Comparison of ENCODE assay signal across 19 cellular contexts in genomic region chr1:168300626-168301025, GRCh38. TPM values are rescaled to one million over a fixed set of nuclear protein-coding genes. Genes with fewer than 3 reads are reported as not detected.
A peak's percentile ranks its signal among the peaks of the same experiment; 100 is the strongest.
DNase-seq lines count a peak whose midpoint lies in the region; ATAC-seq, FAIRE-seq and TF ChIP-seq lines count a peak whose summit lies in the region.
"Had no signal": no experiment of that assay in that cellular context is flagged by ENCODE, and none has a peak within 500 bp of the region (broad histone marks: within the 10 kb centered on the region; RNA-seq: fewer than 3 reads in every experiment).

No MANE protein-coding gene starts in this region.

- TF ChIP-seq CTCF in A549 (IDR thresholded peaks at IDR 0.05) (no peak), mesothelial cell of epicardium (IDR thresholded peaks at IDR 0.05; ENCODE audit: unreplicated experiment) (no peak), colonic mucosa (IDR thresholded peaks at IDR 0.05) (no peak)

- no peak for FAIRE-seq in A549 (lab: Jason Lieb, UNC)
- FAIRE-seq: G401.6 had no signal

- TF ChIP-seq POLR2A in A549 (IDR thresholded peaks at IDR 0.05; ENCODE audit: low read length) = no peak

- no peaks in the 10 kb centered on the region for H3K36me3 Mint-ChIP-seq in mesothelial cell of epicardium
- no peaks in the 10 kb centered on the region for H3K36me3 Mint-ChIP-seq in activated naive CD4-positive, alpha-beta T cell treated with anti-CD3 and anti-CD28 coated beads, Interleukin-2, amount 10 ng/mL, durations not matched to agents 7 days and 5 days

- no peaks in the 10 kb centered on the region for H3K9me2 ChIP-seq in GM23248 (ENCODE audit: insufficient read depth)

- H3F3A ChIP-seq in GM23248 (ENCODE audit: insufficient read depth) = peaks cover 18% of the 10 kb centered on the region

- TF ChIP-seq RAD21 in A549 (conservative IDR thresholded peaks at IDR 0.05 in 1 of 2, IDR thresholded peaks at IDR 0.05 in 1 of 2) = no peak

- POLR2A ChIA-PET in A549 (lab: Yijun Ruan, JAX) = no interaction called here

- H3K36me3 ChIP-seq in GM23248 (ENCODE audit: low read depth) (no peaks in the 10 kb centered on the region), colonic mucosa (no peaks in the 10 kb centered on the region)
- H3K36me3 ChIP-seq: HAP-1, Peyer's patch had no signal

- H3K27me3 ChIP-seq in GM23248 (replicated peaks; ENCODE audit: insufficient read depth) (no peaks in the 10 kb centered on the region), colonic mucosa (no peaks in the 10 kb centered on the region)
- H3K27me3 ChIP-seq: Peyer's patch had no signal

- H2AFZ ChIP-seq in GM23248 = no peak overlapping the region

- peaks cover 48% of the 10 kb centered on the region for H3K4me1 ChIP-seq in A549
- H3K4me1 ChIP-seq in GM23248 (ENCODE audit: insufficient read depth) = peaks cover 24% of the 10 kb centered on the region
- H3K4me1 ChIP-seq in colonic mucosa = no peaks in the 10 kb centered on the region
- H3K4me1 ChIP-seq: Peyer's patch had no signal

- H3K27ac ChIP-seq in A549 = peak overlapping the region; percentile 87 to 90
- H3K27ac ChIP-seq in GM23248 = no peak overlapping the region
- H3K27ac ChIP-seq in cingulate gyrus (ENCODE audit: low read depth, low read length) = peak overlapping the region; percentile 20
- no peak overlapping the region for H3K27ac ChIP-seq in colonic mucosa
- H3K27ac ChIP-seq: Peyer's patch had no signal

- H3K9ac ChIP-seq in GM23248 (no peak overlapping the region), colonic mucosa (ENCODE audit: low read depth in 2 of 2, low read length in 2 of 2) (no peak overlapping the region)

- CTCF ChIA-PET in A549 (lab: Yijun Ruan, JAX) = interaction anchor here (1.2 to 1.9 kb wide), 2 partner anchors 20 to 42 kb away, joined by 3 to 5 read pairs; partner anchors contain the start of gene TBX19
- CTCF ChIA-PET in activated naive CD4-positive, alpha-beta T cell treated with anti-CD3 and anti-CD28 coated beads, Interleukin-2, amount 10 ng/mL, durations not matched to agents 7 days and 5 days (lab: Charles Lee) = no interaction called here

- 90% methylated on average over 2 of the region's 2 CpGs for WGBS in A549 (ENCODE audit: missing lambda C conversion rate)
- 95 to 96% methylated on average over 2 of the region's 2 CpGs for WGBS in GM23248 (ENCODE audit: low coverage in 1 of 2, low lambda C conversion rate in 2 of 2, missing lambda C conversion rate in 2 of 2), 2 experiments

- no peak for TF ChIP-seq EP300 in A549 (IDR thresholded peaks at IDR 0.05)

- ATAC-seq in A549 (peak in 1 of 2 experiments; percentile 7; a peak in 1 of 6 replicates), GM19324 (IDR thresholded peaks at IDR 0.05; ENCODE audit: low FRiP score, unreplicated experiment) (no peak)
- ATAC-seq: Right ventricle myocardium inferior had no signal

- intact Hi-C loops in colonic mucosa (cut with DNase I) = no loop called here

- H3K4me3 Mint-ChIP-seq in mesothelial cell of epicardium = no peak overlapping the region
- H3K4me3 Mint-ChIP-seq in activated naive CD4-positive, alpha-beta T cell treated with anti-CD3 and anti-CD28 coated beads, Interleukin-2, amount 10 ng/mL, durations not matched to agents 7 days and 5 days = no peak overlapping the region
- H3K4me3 Mint-ChIP-seq: CD8-positive, alpha-beta memory T cell had no signal

- H3K27me3 Mint-ChIP-seq in mesothelial cell of epicardium (ENCODE audit: low read depth) = no peaks in the 10 kb centered on the region
- H3K27me3 Mint-ChIP-seq in activated naive CD4-positive, alpha-beta T cell treated with anti-CD3 and anti-CD28 coated beads, Interleukin-2, amount 10 ng/mL, durations not matched to agents 7 days and 5 days = no peaks in the 10 kb centered on the region
- H3K27me3 Mint-ChIP-seq: CD8-positive, alpha-beta memory T cell had no signal

- no peaks in the 10 kb centered on the region for H3K79me2 ChIP-seq in GM23248 (ENCODE audit: insufficient read depth)

- peak overlapping the region; percentile 41 for H3K27ac Mint-ChIP-seq in mesothelial cell of epicardium
- no peak overlapping the region for H3K27ac Mint-ChIP-seq in activated naive CD4-positive, alpha-beta T cell treated with anti-CD3 and anti-CD28 coated beads, Interleukin-2, amount 10 ng/mL, durations not matched to agents 7 days and 5 days
- H3K27ac Mint-ChIP-seq: CD8-positive, alpha-beta memory T cell had no signal

- no peak for DNase-seq in A549 (ENCODE audit: low read depth in 1 of 2, low spot score in 1 of 2)
- peak; percentile 19 for DNase-seq in GM23248
- no peak for DNase-seq in mesothelial cell of epicardium (ENCODE audit: low spot score in 2 of 2, unreplicated experiment in 2 of 2)
- DNase-seq in colonic mucosa = no peak
- DNase-seq in NCI-H345 treated with DMSO at 0.1 percent for 48 hours (lab: John Stamatoyannopoulos, UW; ENCODE audit: unreplicated experiment) = no peak
- no peak for DNase-seq in activated naive CD4-positive, alpha-beta T cell treated with anti-CD3 and anti-CD28 coated beads, Interleukin-2, amount 10 ng/mL, durations not matched to agents 7 days and 5 days
- DNase-seq: C1 segment of cervical spinal cord; CD8-positive, alpha-beta memory T cell; DND-41; NCI-H1105; NCI-H2081; NCI-H2171 treated with DMSO at 0.1 percent for 48 hours; NK-92 treated with Interleukin-12 subunit alpha and Interleukin-12 subunit beta, amount 100 ng/mL, for 24 hours; Peyer's patch had no signal

- in situ Hi-C loops in GM23248 (cut with MboI) = no loop called here

- H3K4me1 Mint-ChIP-seq in mesothelial cell of epicardium = peaks cover 22% of the 10 kb centered on the region
- H3K4me1 Mint-ChIP-seq in activated naive CD4-positive, alpha-beta T cell treated with anti-CD3 and anti-CD28 coated beads, Interleukin-2, amount 10 ng/mL, durations not matched to agents 7 days and 5 days = no peaks in the 10 kb centered on the region
- H3K4me1 Mint-ChIP-seq: CD8-positive, alpha-beta memory T cell had no signal

- no peaks in the 10 kb centered on the region for H3K9me3 ChIP-seq in A549
- H3K9me3 ChIP-seq in GM23248 (ENCODE audit: low read depth) = no peaks in the 10 kb centered on the region
- no peaks in the 10 kb centered on the region for H3K9me3 ChIP-seq in colonic mucosa
- H3K9me3 ChIP-seq: HAP-1, Peyer's patch had no signal

- no peaks in the 10 kb centered on the region for H4K20me1 ChIP-seq in GM23248 (ENCODE audit: insufficient read depth)

- H3K4me2 ChIP-seq in A549 = peak overlapping the region; percentile 58
- H3K4me2 ChIP-seq in GM23248 (ENCODE audit: unreplicated experiment) = no peak overlapping the region

- H3K9me3 Mint-ChIP-seq in mesothelial cell of epicardium = no peaks in the 10 kb centered on the region
- no peaks in the 10 kb centered on the region for H3K9me3 Mint-ChIP-seq in activated naive CD4-positive, alpha-beta T cell treated with anti-CD3 and anti-CD28 coated beads, Interleukin-2, amount 10 ng/mL, durations not matched to agents 7 days and 5 days
- H3K9me3 Mint-ChIP-seq: CD8-positive, alpha-beta memory T cell had no signal

- H3K4me3 ChIP-seq in A549 = no peak overlapping the region
- no peak overlapping the region for H3K4me3 ChIP-seq in GM23248
- no peak overlapping the region for H3K4me3 ChIP-seq in colonic mucosa
- H3K4me3 ChIP-seq: HAP-1, Peyer's patch had no signal

TF ChIP-seq in A549, 52 proteins besides CTCF, POLR2A, EP300 and RAD21 (continues in another document):
- no peak for TF ChIP-seq USF2 (IDR thresholded peaks at IDR 0.05)
- TF ChIP-seq HMGXB4 (CRISPR knock-in tag; IDR thresholded peaks at IDR 0.05; ENCODE audit: borderline replicate concordance) = no peak
- no peak for TF ChIP-seq BCL3 (IDR thresholded peaks at IDR 0.05)
- no peak for TF ChIP-seq CBX2 (IDR thresholded peaks at IDR 0.05; ENCODE audit: borderline replicate concordance, low read depth)
- no peak for TF ChIP-seq MAZ (IDR thresholded peaks at IDR 0.05; ENCODE audit: borderline replicate concordance, low read depth, low read length)

RNA-seq across cellular contexts. Expression of gene TBX19, which starts 19.9 kb away (rescaled TPM):
- polyA plus RNA-seq in A549 (2011; rRNA removed) (1.7 and 2.0 TPM in 2 replicates), A549 (2017; fragmentation: RNase III; extraction: RNeasy Plus Mini Kit Qiagen cat#74134 plus additional on column Dnase treatment) (0.97 to 1.0 TPM (median 0.98 TPM) in 3 replicates), GM23248 (2016; fragmentation: Nextera tagmentation; extraction: Ambion mirVana) (1.1 and 1.4 TPM in 2 replicates)
- 0.69 and 0.89 TPM in 2 replicates for polyA plus RNA-seq in A549 (2012; cell fraction: cytosol; rRNA removed)
- 2.6 and 2.9 TPM in 2 replicates for polyA plus RNA-seq in A549 (2012; cell fraction: nucleus; rRNA removed)
- 1.2 TPM in 2 replicates for polyA minus RNA-seq in A549 (2011; rRNA and poly(A)+ RNA removed)
- total RNA-seq in GM23248 (2014; rRNA removed; shearing (Covaris generic)) = 1.2 and 2.3 TPM in 2 replicates
- total RNA-seq in mesothelial cell of epicardium (2.4 to 2.9 TPM (median 2.6 TPM) in 3 replicates), colonic mucosa (1 to 10 TPM; 1.5 to 1.6 TPM)

Comparison
In these comparisons a context has a peak if more than half of its experiments do, and no peak if none do; other contexts are left out.
1. H3K27ac ChIP-seq: peak in A549 (2 of 2) and cingulate gyrus (single experiment); none in GM23248 (single experiment) and colonic mucosa (single experiment).